ENCODE assay signal across 8 cellular contexts in the genomic region with DNA sequence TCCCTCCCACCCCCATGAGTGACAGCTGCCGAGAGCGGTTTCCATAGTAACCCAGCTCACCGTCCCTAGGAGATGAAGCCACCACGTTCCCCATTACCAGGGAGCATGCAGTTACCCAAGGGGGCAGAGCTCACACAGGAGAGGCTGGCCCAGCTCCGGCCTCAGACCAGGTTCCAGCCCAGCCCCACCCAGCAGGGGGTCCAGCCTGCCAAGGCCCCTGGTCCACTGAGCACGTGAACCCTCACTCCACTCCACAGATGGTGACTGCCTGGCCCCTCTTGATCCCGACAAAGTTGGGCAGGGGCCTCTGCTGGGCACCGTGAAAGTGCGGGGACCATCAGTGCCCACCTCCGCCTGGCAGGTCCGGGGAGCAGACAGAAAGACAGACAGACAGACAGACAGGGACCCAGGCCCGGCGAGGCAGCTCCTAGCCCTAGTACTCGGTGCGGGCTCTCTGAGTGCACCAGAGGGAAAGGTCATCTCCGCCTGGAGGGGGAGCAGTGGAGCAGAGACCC. TPM values are rescaled to one million over a fixed set of nuclear protein-coding genes. Genes with fewer than 3 reads are reported as not detected.
DNase-seq lines count a peak whose midpoint lies in the region; ATAC-seq and TF ChIP-seq lines count a peak whose summit lies in the region.

No MANE protein-coding gene starts in this region.

- DNase-seq in heart left ventricle = no peak
- DNase-seq in Right ventricle myocardium inferior (ENCODE audit: missing footprints) = no peak
- peak; percentile 82 for DNase-seq in NCI-H2171 (lab: John Stamatoyannopoulos, UW)
- DNase-seq in stimulated activated naive CD4-positive, alpha-beta T cell treated with Interleukin-2 at 50 U/mL for 16 hours (lab: John Stamatoyannopoulos, UW) = peak; percentile 18
- DNase-seq in HPDE6-E6E7 (ENCODE audit: extremely low spot score) = no peak
- DNase-seq in SW480 (ENCODE audit: low spot score) = no peak

- peak overlapping the region; percentile 83 for H3K4me3 Mint-ChIP-seq in activated naive CD8-positive, alpha-beta T cell

- intact Hi-C loops in heart left ventricle (cut with DNase I) = no loop called here
- intact Hi-C loops in Right ventricle myocardium inferior (cut with DNase I) = no loop called here

- TF ChIP-seq POLR2A in heart left ventricle (IDR thresholded peaks at IDR 0.05) = no peak

- no peaks in the 10 kb centered on the region for H3K36me3 Mint-ChIP-seq in activated naive CD8-positive, alpha-beta T cell

- H3K27ac ChIP-seq in heart left ventricle (no peak overlapping the region), iPS-20b (ENCODE audit: low read length) (no peak overlapping the region)

- H3K27ac Mint-ChIP-seq in activated naive CD8-positive, alpha-beta T cell = peak overlapping the region; percentile 41

- H3K27me3 Mint-ChIP-seq in activated naive CD8-positive, alpha-beta T cell = no peaks in the 10 kb centered on the region

- H3K9ac ChIP-seq in iPS-20b (ENCODE audit: low read depth, low read length) = no peak overlapping the region

- H3K36me3 ChIP-seq in heart left ventricle (no peaks in the 10 kb centered on the region), iPS-20b (ENCODE audit: insufficient read depth, low read depth, low read length) (no peaks in the 10 kb centered on the region)

- peaks cover 0 to 11% (median 6%) of the 10 kb centered on the region in 12 donors for H3K9me3 ChIP-seq in heart left ventricle
- H3K9me3 ChIP-seq in iPS-20b (ENCODE audit: insufficient read depth, low read depth, low read length) = no peaks in the 10 kb centered on the region; the same call in 1 of the 2 replicates

- H3K4me3 ChIP-seq in heart left ventricle (peak overlapping the region in 10 of 12 donors; percentile 28 to 47 (median 36)), iPS-20b (ENCODE audit: low read length) (peak overlapping the region; percentile 67)

- H3K4me1 ChIP-seq in heart left ventricle = peaks cover 0 to 15% (median 0%) of the 10 kb centered on the region in 12 donors
- H3K4me1 ChIP-seq in iPS-20b (ENCODE audit: insufficient read depth, low read length) = peaks cover 5% of the 10 kb centered on the region; the same call in 1 of the 2 replicates

- 2 to 4% (median 3%) methylated on average over 8 to 16 of the region's 16 CpGs for WGBS in heart left ventricle, 4 donors

- no peaks in the 10 kb centered on the region for H3K9me3 Mint-ChIP-seq in activated naive CD8-positive, alpha-beta T cell (ENCODE audit: low read depth)

- peaks cover 11 to 74% (median 38%) of the 10 kb centered on the region in 9 donors for H3K27me3 ChIP-seq in heart left ventricle
- peaks cover 33% of the 10 kb centered on the region for H3K27me3 ChIP-seq in iPS-20b (ENCODE audit: insufficient read depth, low read length)

- peak in 3 of 4 donors; percentile 5 to 41 (median 33) for ATAC-seq in heart left ventricle
- no peak for ATAC-seq in Right ventricle myocardium inferior

- TF ChIP-seq CTCF in heart left ventricle (IDR thresholded peaks at IDR 0.05) = peak in 2 of 12 donors; percentile 16 to 34

- peaks cover 11% of the 10 kb centered on the region for H3K4me1 Mint-ChIP-seq in activated naive CD8-positive, alpha-beta T cell (ENCODE audit: low read depth)

RNA-seq across cellular contexts. Expression of gene CELF5, which starts 50.7 kb away (rescaled TPM):
- total RNA-seq in heart left ventricle (not detected), Right ventricle myocardium inferior (not detected)
- not detected for polyA plus RNA-seq in heart left ventricle

Comparison
In these comparisons a context has a peak if more than half of its experiments do, and no peak if none do; other contexts are left out.
1. DNase-seq: peak in NCI-H2171 (single experiment) and stimulated activated naive CD4-positive, alpha-beta T cell treated with Interleukin-2 at 50 U/mL for 16 hours (single experiment); none in heart left ventricle (0 of 5), Right ventricle myocardium inferior (single experiment), HPDE6-E6E7 (single experiment) and SW480 (single experiment).